ENCODE assay signal across 8 cellular contexts in the genomic region with DNA sequence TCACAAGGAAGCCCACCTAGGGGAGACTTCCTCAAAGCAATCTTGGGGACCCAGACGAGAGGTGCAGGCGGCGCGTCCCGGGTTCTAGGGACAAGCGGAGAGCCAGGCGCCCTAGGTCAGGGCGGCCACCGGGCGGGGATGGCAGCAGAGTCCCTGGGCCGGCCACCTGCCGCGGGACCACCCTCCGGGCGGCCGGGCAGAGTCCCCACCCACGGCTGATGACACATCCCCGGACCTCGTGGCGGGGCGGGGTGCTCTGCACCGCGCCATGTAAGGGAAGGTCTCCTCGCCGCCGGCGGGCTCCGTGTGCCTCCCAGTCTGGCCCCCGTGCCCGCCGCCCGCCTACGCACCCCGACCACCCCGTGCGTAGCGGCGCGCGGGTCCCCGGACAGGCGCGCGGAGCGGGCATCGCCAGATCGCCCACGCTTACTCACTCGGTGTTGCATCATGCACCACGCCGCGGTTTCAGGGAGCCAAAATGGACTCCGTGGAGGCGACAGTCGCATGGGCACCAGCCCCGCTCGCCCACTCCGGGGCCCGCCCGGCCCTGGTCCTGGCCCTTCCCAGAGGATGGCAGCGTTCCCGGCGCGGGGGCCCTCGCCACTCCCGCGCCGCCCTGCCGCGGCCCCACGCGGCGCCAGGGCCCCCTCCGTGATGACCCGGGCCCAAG. TPM values are rescaled to one million over a fixed set of nuclear protein-coding genes. Genes with fewer than 3 reads are reported as not detected.
DNase-seq lines count a peak whose midpoint lies in the region; ATAC-seq and TF ChIP-seq lines count a peak whose summit lies in the region.

No MANE protein-coding gene starts in this region.

- H3K27ac ChIP-seq in ACC112 (ENCODE audit: low read depth, low read length) (peak overlapping the region; percentile 90), OCI-LY3 (ENCODE audit: low read length) (peak overlapping the region; percentile 63), fibroblast of lung (ENCODE audit: insufficient read depth, low read length) (peak overlapping the region; percentile 86)

- peaks cover 20% of the 10 kb centered on the region for H3K36me3 Mint-ChIP-seq in activated T-helper 1 cell treated with anti-CD3 and anti-CD28 coated beads, Interleukin-12 subunit alpha, Interleukin-12 subunit beta, Interleukin-2, Interleukin-4 antibody, amounts not matched to agents 30 ng/mL and 10 ng/mL and 1 ng/mL, durations not matched to agents 14 hours and 24 hours and 36 hours (ENCODE audit: low read depth)
- H3K36me3 Mint-ChIP-seq in neural crest cell (ENCODE audit: low read depth), result no peaks in the 10 kb centered on the region

- H3K36me3 ChIP-seq in ACC112 (ENCODE audit: insufficient read depth, low read length), result peaks cover 5% of the 10 kb centered on the region; the same call in 1 of the 2 replicates
- peaks cover 18% of the 10 kb centered on the region for H3K36me3 ChIP-seq in OCI-LY3 (replicated peaks; ENCODE audit: low read depth, low read length)
- no peaks in the 10 kb centered on the region for H3K36me3 ChIP-seq in fibroblast of lung (ENCODE audit: control insufficient read depth, insufficient read depth, low read length)

- peak; percentile 60 for DNase-seq in activated T-helper 1 cell treated with anti-CD3 and anti-CD28 coated beads, Interleukin-12 subunit alpha, Interleukin-12 subunit beta, Interleukin-2, Interleukin-4 antibody, amounts not matched to agents 30 ng/mL and 10 ng/mL and 1 ng/mL, durations not matched to agents 14 hours and 24 hours and 36 hours (ENCODE audit: low spot score)
- DNase-seq in fibroblast of lung (ENCODE audit: low read depth in 2 of 2), result peak; percentile 54 to 64
- DNase-seq in neural crest cell (ENCODE audit: low read depth, low spot score), result peak; percentile 32
- peak; percentile 45 for DNase-seq in stromal cell of bone marrow (ENCODE audit: low read depth)

- H3K9me3 ChIP-seq in OCI-LY3 (ENCODE audit: insufficient read depth, low read length) (no peaks in the 10 kb centered on the region), fibroblast of lung (ENCODE audit: control insufficient read depth, insufficient read depth, low read depth, low read length) (no peaks in the 10 kb centered on the region)

- H3K4me3 Mint-ChIP-seq in activated T-helper 1 cell treated with anti-CD3 and anti-CD28 coated beads, Interleukin-12 subunit alpha, Interleukin-12 subunit beta, Interleukin-2, Interleukin-4 antibody, amounts not matched to agents 30 ng/mL and 10 ng/mL and 1 ng/mL, durations not matched to agents 14 hours and 24 hours and 36 hours, result peak overlapping the region; percentile 95
- H3K4me3 Mint-ChIP-seq in neural crest cell, result peak overlapping the region; percentile 95

- intact Hi-C loops in activated T-helper 1 cell treated with anti-CD3 and anti-CD28 coated beads, Interleukin-12 subunit alpha, Interleukin-12 subunit beta, Interleukin-2, Interleukin-4 antibody, amounts not matched to agents 30 ng/mL and 10 ng/mL and 1 ng/mL, durations not matched to agents 14 hours and 24 hours and 36 hours (cut with micrococcal nuclease), result loop anchor here (1.0 to 10.0 kb wide), 15 partner anchors 20 to 1600 kb away; a partner anchor contains a TSS

- H4K20me1 ChIP-seq in OCI-LY3 (ENCODE audit: insufficient read depth, low read length) (peaks cover 43% of the 10 kb centered on the region), fibroblast of lung (ENCODE audit: control insufficient read depth, extremely low read depth, insufficient read depth, low read length) (no peaks in the 10 kb centered on the region)

- no peaks in the 10 kb centered on the region for H3K9me3 Mint-ChIP-seq in activated T-helper 1 cell treated with anti-CD3 and anti-CD28 coated beads, Interleukin-12 subunit alpha, Interleukin-12 subunit beta, Interleukin-2, Interleukin-4 antibody, amounts not matched to agents 30 ng/mL and 10 ng/mL and 1 ng/mL, durations not matched to agents 14 hours and 24 hours and 36 hours
- no peaks in the 10 kb centered on the region for H3K9me3 Mint-ChIP-seq in neural crest cell

- peaks cover 54% of the 10 kb centered on the region for H3K79me2 ChIP-seq in ACC112 (ENCODE audit: control insufficient read depth, insufficient read depth, low read length, unreplicated experiment)
- H3K79me2 ChIP-seq in OCI-LY3 (ENCODE audit: low read length), result peaks cover 55% of the 10 kb centered on the region
- H3K79me2 ChIP-seq in fibroblast of lung (ENCODE audit: control insufficient read depth, insufficient read depth, low read length), result peaks cover 50% of the 10 kb centered on the region

- ATAC-seq in GM18520 (IDR thresholded peaks at IDR 0.05; ENCODE audit: unreplicated experiment) (peak; percentile 23), HG02981 (IDR thresholded peaks at IDR 0.05; ENCODE audit: unreplicated experiment) (peak; percentile 37)

- H3K4me2 ChIP-seq in OCI-LY3 (ENCODE audit: low read length) (peak overlapping the region; percentile 79), fibroblast of lung (ENCODE audit: extremely low read depth, insufficient read depth, low read length) (peak overlapping the region; percentile 42)

- H3K9ac ChIP-seq in OCI-LY3 (ENCODE audit: low read length) (peak overlapping the region; percentile 98), fibroblast of lung (ENCODE audit: insufficient read depth, low read length) (peak overlapping the region; percentile 96)

- peak overlapping the region; percentile 49 for H2AFZ ChIP-seq in ACC112 (ENCODE audit: low read length, unreplicated experiment)
- peak overlapping the region; percentile 19 for H2AFZ ChIP-seq in OCI-LY3 (ENCODE audit: low read depth, low read length)
- peak overlapping the region; percentile 21 for H2AFZ ChIP-seq in fibroblast of lung (ENCODE audit: low read length)

- H3K27me3 Mint-ChIP-seq in activated T-helper 1 cell treated with anti-CD3 and anti-CD28 coated beads, Interleukin-12 subunit alpha, Interleukin-12 subunit beta, Interleukin-2, Interleukin-4 antibody, amounts not matched to agents 30 ng/mL and 10 ng/mL and 1 ng/mL, durations not matched to agents 14 hours and 24 hours and 36 hours (ENCODE audit: insufficient read depth), result peaks cover 2% of the 10 kb centered on the region
- peaks cover 15% of the 10 kb centered on the region for H3K27me3 Mint-ChIP-seq in neural crest cell (ENCODE audit: low read depth)

- TF ChIP-seq CTCF in OCI-LY3 (IDR thresholded peaks at IDR 0.05; ENCODE audit: low read depth, low read length) (no peak), fibroblast of lung (conservative IDR thresholded peaks at IDR 0.05 in 1 of 2, IDR thresholded peaks at IDR 0.05 in 1 of 2; ENCODE audit: low read depth in 1 of 2, low read length in 2 of 2) (no peak), neural crest cell (conservative IDR thresholded peaks at IDR 0.05) (no peak)

- H3K4me3 ChIP-seq in ACC112 (ENCODE audit: low read depth, low read length) (peak overlapping the region; percentile 81), OCI-LY3 (ENCODE audit: low read length) (peak overlapping the region; percentile 81), fibroblast of lung (replicated peaks in 1 of 4; ENCODE audit: control extremely low read depth in 1 of 4, insufficient read depth in 1 of 4, low read depth in 3 of 4, low read length in 4 of 4) (peak overlapping the region; percentile 43 to 91 (median 71))

- peaks cover 58% of the 10 kb centered on the region for H3K4me1 Mint-ChIP-seq in activated T-helper 1 cell treated with anti-CD3 and anti-CD28 coated beads, Interleukin-12 subunit alpha, Interleukin-12 subunit beta, Interleukin-2, Interleukin-4 antibody, amounts not matched to agents 30 ng/mL and 10 ng/mL and 1 ng/mL, durations not matched to agents 14 hours and 24 hours and 36 hours (ENCODE audit: low read depth)
- peaks cover 39% of the 10 kb centered on the region for H3K4me1 Mint-ChIP-seq in neural crest cell

- H3K27ac Mint-ChIP-seq in activated T-helper 1 cell treated with anti-CD3 and anti-CD28 coated beads, Interleukin-12 subunit alpha, Interleukin-12 subunit beta, Interleukin-2, Interleukin-4 antibody, amounts not matched to agents 30 ng/mL and 10 ng/mL and 1 ng/mL, durations not matched to agents 14 hours and 24 hours and 36 hours, result peak overlapping the region; percentile 95
- peak overlapping the region; percentile 63 for H3K27ac Mint-ChIP-seq in neural crest cell (ENCODE audit: unreplicated experiment)

- H3K27me3 ChIP-seq in ACC112 (ENCODE audit: insufficient read depth, low read length) (no peaks in the 10 kb centered on the region), OCI-LY3 (ENCODE audit: low read depth, low read length) (no peaks in the 10 kb centered on the region), fibroblast of lung (ENCODE audit: control insufficient read depth, insufficient read depth, low read length) (no peaks in the 10 kb centered on the region)

- peaks cover 23% of the 10 kb centered on the region for H3K4me1 ChIP-seq in ACC112 (ENCODE audit: control insufficient read depth, insufficient read depth, low read length, unreplicated experiment)
- peaks cover 21% of the 10 kb centered on the region for H3K4me1 ChIP-seq in OCI-LY3 (ENCODE audit: low read length)
- peaks cover 12% of the 10 kb centered on the region for H3K4me1 ChIP-seq in fibroblast of lung (ENCODE audit: control insufficient read depth, extremely low read depth, insufficient read depth, low read length)

RNA-seq across cellular contexts. Expression of a gene that starts 0.6 kb away (rescaled TPM):
- total RNA-seq in activated T-helper 1 cell treated with anti-CD3 and anti-CD28 coated beads, Interleukin-12 subunit alpha, Interleukin-12 subunit beta, Interleukin-2, Interleukin-4 antibody, amounts not matched to agents 30 ng/mL and 10 ng/mL and 1 ng/mL, durations not matched to agents 14 hours and 24 hours and 36 hours, result 128 and 138 TPM in 2 replicates
- total RNA-seq in fibroblast of lung, result 18.0 and 26.6 TPM in 2 replicates
- polyA plus RNA-seq in fibroblast of lung, result 15.4 and 20.5 TPM in 2 replicates
- polyA plus RNA-seq in fibroblast of lung (2012), result 21.2 and 23.7 TPM in 2 replicates
- polyA minus RNA-seq in fibroblast of lung (ENCODE audit: low replicate concordance), result 83.6 and 99.7 TPM in 2 replicates
- 69.7 and 71.0 TPM in 2 replicates for total RNA-seq in neural crest cell

Comparison
In these comparisons a context has a peak if more than half of its experiments do, and no peak if none do; other contexts are left out.
1. Peak in every context shown above with its lines: DNase-seq, ATAC-seq, H3K4me3 ChIP-seq and H3K27ac ChIP-seq.